ENCODE assay signal across 1 cellular context in the genomic region with DNA sequence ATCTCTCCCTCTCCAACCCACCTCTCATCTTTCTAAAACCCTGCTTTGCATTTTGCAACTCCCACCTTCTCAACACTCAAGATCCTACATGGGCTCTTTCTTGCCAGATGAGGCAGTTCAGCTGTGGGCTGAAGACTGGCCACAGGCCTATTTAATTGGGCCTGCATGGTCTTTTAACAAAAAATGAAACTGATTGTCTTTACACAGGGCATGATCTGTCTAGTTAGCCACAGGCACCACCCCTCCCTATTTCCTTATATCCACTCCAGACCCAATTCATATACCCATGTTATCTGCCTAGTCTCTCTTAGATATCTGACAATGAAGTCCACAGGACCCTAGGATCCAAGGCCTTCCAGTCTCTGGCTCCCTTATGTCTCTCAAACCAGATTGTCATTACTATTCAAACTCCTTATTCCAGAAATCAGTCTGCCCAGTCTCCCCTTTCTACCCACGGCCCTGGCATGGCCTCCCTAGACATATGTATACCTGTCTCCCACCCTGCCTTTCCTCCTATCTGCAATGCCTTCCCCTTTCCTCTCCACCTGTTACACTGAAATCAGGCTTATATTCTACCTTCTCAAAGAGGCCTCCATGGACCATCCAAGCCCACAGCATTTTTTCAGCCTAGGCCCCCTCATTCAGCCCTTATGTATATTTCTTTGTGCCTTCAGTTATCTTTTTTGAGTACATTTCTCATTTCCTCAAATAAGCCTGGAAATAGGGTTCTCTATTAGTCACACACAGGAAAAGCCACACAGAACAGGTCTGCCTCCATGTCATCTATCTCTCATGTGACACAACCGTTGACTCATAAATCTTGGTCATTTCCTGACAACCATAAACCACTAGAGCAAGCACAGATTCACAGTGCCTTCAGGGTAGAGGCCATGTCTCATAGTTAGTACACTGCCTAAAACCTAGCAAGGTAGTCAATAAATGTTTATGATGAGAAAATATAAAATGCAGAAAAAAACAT.
TF ChIP-seq lines count a peak whose summit lies in the region.

No MANE protein-coding gene starts in this region.

TF ChIP-seq in GM12878, 131 proteins besides CTCF, POLR2A, EP300 and RAD21 (continued from another document):
- TF ChIP-seq, protein P1, sequence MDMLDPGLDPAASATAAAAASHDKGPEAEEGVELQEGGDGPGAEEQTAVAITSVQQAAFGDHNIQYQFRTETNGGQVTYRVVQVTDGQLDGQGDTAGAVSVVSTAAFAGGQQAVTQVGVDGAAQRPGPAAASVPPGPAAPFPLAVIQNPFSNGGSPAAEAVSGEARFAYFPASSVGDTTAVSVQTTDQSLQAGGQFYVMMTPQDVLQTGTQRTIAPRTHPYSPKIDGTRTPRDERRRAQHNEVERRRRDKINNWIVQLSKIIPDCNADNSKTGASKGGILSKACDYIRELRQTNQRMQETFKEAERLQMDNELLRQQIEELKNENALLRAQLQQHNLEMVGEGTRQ (IDR thresholded peaks at IDR 0.05; ENCODE audit: borderline replicate concordance, low read depth, low read length), result no peak; the same call in 1 of the 2 replicates
- no peak for TF ChIP-seq ZNF622 (IDR thresholded peaks at IDR 0.05)
- TF ChIP-seq RFX5 (IDR thresholded peaks at IDR 0.05; ENCODE audit: low read depth, low read length), result no peak
- peak; percentile 70; the same call in 1 of the 2 replicates for TF ChIP-seq CBFB (IDR thresholded peaks at IDR 0.05; ENCODE audit: low read depth)
- TF ChIP-seq IKZF2 (IDR thresholded peaks at IDR 0.05), result peak; percentile 95 to 96
- TF ChIP-seq CHD2 (IDR thresholded peaks at IDR 0.05; ENCODE audit: borderline replicate concordance, low read depth, low read length), result no peak
- TF ChIP-seq, protein P2, sequence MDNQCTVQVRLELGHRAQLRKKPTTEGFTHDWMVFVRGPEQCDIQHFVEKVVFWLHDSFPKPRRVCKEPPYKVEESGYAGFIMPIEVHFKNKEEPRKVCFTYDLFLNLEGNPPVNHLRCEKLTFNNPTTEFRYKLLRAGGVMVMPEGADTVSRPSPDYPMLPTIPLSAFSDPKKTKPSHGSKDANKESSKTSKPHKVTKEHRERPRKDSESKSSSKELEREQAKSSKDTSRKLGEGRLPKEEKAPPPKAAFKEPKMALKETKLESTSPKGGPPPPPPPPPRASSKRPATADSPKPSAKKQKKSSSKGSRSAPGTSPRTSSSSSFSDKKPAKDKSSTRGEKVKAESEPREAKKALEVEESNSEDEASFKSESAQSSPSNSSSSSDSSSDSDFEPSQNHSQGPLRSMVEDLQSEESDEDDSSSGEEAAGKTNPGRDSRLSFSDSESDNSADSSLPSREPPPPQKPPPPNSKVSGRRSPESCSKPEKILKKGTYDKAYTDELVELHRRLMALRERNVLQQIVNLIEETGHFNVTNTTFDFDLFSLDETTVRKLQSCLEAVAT (IDR thresholded peaks at IDR 0.05), result no peak
- no peak for TF ChIP-seq SIX5 (IDR thresholded peaks at IDR 0.05; ENCODE audit: low read depth, low read length, severe bottlenecking)
- TF ChIP-seq POLR2AphosphoS5 (IDR thresholded peaks at IDR 0.05; ENCODE audit: low read length), result no peak
- peak; percentile 90 for TF ChIP-seq IKZF1 (conservative IDR thresholded peaks at IDR 0.05)
- no peak for TF ChIP-seq SREBF2 (IDR thresholded peaks at IDR 0.05; ENCODE audit: low read length)
- no peak for TF ChIP-seq SRF (IDR thresholded peaks at IDR 0.05; ENCODE audit: low read depth in 2 of 2, low read length in 2 of 2)
- no peak for TF ChIP-seq WRNIP1 (IDR thresholded peaks at IDR 0.05; ENCODE audit: borderline replicate concordance, low read depth, low read length)
- no peak for TF ChIP-seq TARDBP (IDR thresholded peaks at IDR 0.05; ENCODE audit: borderline replicate concordance)
- peak; percentile 68 for TF ChIP-seq MTA2 (IDR thresholded peaks at IDR 0.05; ENCODE audit: low read depth)
- peak; percentile 97 for TF ChIP-seq RUNX3 (IDR thresholded peaks at IDR 0.05; ENCODE audit: low read length)
- peak; percentile 37; the same call in 1 of the 2 replicates for TF ChIP-seq PAX5 (IDR thresholded peaks at IDR 0.05; ENCODE audit: borderline replicate concordance, low read depth, low read length)
- no peak for TF ChIP-seq MXI1 (IDR thresholded peaks at IDR 0.05; ENCODE audit: low read depth, low read length)
- TF ChIP-seq HDGF (IDR thresholded peaks at IDR 0.05), result no peak
- TF ChIP-seq POLR2AphosphoS2 (IDR thresholded peaks at IDR 0.05; ENCODE audit: low read depth, low read length), result no peak
- TF ChIP-seq, protein P3, sequence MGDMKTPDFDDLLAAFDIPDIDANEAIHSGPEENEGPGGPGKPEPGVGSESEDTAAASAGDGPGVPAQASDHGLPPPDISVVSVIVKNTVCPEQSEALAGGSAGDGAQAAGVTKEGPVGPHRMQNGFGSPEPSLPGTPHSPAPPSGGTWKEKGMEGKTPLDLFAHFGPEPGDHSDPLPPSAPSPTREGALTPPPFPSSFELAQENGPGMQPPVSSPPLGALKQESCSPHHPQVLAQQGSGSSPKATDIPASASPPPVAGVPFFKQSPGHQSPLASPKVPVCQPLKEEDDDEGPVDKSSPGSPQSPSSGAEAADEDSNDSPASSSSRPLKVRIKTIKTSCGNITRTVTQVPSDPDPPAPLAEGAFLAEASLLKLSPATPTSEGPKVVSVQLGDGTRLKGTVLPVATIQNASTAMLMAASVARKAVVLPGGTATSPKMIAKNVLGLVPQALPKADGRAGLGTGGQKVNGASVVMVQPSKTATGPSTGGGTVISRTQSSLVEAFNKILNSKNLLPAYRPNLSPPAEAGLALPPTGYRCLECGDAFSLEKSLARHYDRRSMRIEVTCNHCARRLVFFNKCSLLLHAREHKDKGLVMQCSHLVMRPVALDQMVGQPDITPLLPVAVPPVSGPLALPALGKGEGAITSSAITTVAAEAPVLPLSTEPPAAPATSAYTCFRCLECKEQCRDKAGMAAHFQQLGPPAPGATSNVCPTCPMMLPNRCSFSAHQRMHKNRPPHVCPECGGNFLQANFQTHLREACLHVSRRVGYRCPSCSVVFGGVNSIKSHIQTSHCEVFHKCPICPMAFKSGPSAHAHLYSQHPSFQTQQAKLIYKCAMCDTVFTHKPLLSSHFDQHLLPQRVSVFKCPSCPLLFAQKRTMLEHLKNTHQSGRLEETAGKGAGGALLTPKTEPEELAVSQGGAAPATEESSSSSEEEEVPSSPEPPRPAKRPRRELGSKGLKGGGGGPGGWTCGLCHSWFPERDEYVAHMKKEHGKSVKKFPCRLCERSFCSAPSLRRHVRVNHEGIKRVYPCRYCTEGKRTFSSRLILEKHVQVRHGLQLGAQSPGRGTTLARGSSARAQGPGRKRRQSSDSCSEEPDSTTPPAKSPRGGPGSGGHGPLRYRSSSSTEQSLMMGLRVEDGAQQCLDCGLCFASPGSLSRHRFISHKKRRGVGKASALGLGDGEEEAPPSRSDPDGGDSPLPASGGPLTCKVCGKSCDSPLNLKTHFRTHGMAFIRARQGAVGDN (IDR thresholded peaks at IDR 0.05), result no peak
- TF ChIP-seq ZNF217 (IDR thresholded peaks at IDR 0.05), result no peak
- no peak for TF ChIP-seq HDAC2 (IDR thresholded peaks at IDR 0.05)
